8 cellular contexts compared by ENCODE assay signal in genomic region chr6:30556964-30557682, GRCh38. TPM values are rescaled to one million over a fixed set of nuclear protein-coding genes. Genes with fewer than 3 reads are reported as not detected.
DNase-seq lines count a peak whose midpoint lies in the region; ATAC-seq and TF ChIP-seq lines count a peak whose summit lies in the region.

TSS of gene PRR3 (plus strand) at chr6:30557295. CDS start at chr6:30557345, 50 bp downstream.

- peaks cover 39% of the 10 kb centered on the region for H3K4me1 Mint-ChIP-seq in HFFc6 (ENCODE audit: low read depth)

- H3K9ac ChIP-seq in parathyroid adenoma, result peak within 1 kb of the TSS; percentile 91

- H3K27me3 ChIP-seq in parathyroid adenoma (ENCODE audit: control insufficient read depth, insufficient read depth, low read length), result no peaks in the 10 kb centered on the region
- no peaks in the 10 kb centered on the region for H3K27me3 ChIP-seq in upper lobe of left lung

- peak within 1 kb of the TSS; percentile 98 for H2AFZ ChIP-seq in parathyroid adenoma

- H3K36me3 ChIP-seq in parathyroid adenoma (ENCODE audit: control insufficient read depth, insufficient read depth, low read length) (no peaks in the 10 kb centered on the region), upper lobe of left lung (peaks cover 0 to 31% (median 29%) of the 10 kb centered on the region in 4 donors)

- peak within 1 kb of the TSS; percentile 100 for H3K27ac Mint-ChIP-seq in HFFc6
- H3K27ac Mint-ChIP-seq in activated naive CD4-positive, alpha-beta T cell treated with anti-CD3 and anti-CD28 coated beads, Interleukin-2, amount 50 U/mL, for 72 hours, result peak within 1 kb of the TSS; percentile 99

- no peak for TF ChIP-seq CTCF in GM10266 (IDR thresholded peaks at IDR 0.05; ENCODE audit: control insufficient read depth, insufficient read depth, low read depth, missing control alignments)
- no peak for TF ChIP-seq CTCF in HFFc6 (IDR thresholded peaks at IDR 0.05)
- TF ChIP-seq CTCF in NB4 (IDR thresholded peaks at IDR 0.05; ENCODE audit: low read depth, low read length), result no peak
- TF ChIP-seq CTCF in parathyroid adenoma (IDR thresholded peaks at IDR 0.05), result no peak
- no peak for TF ChIP-seq CTCF in upper lobe of left lung (IDR thresholded peaks at IDR 0.05)

- intact Hi-C loops in Right ventricle myocardium inferior (cut with DNase I), result loop anchor here (2.0 to 5.0 kb wide), 3 partner anchors 14 to 165 kb away; partner anchors contain the start of genes ABCF1, MRPS18B, PPP1R10 and TUBB

- ATAC-seq in SK-N-SH treated with all-trans-retinoic acid at 6 μM for 48 hours (peak; percentile 68), Right ventricle myocardium inferior (peak; percentile 86), upper lobe of left lung (ENCODE audit: low FRiP score in 2 of 2) (peak; percentile 90 to 94)
- peak; percentile 79 to 81 for ATAC-seq in activated naive CD4-positive, alpha-beta T cell treated with anti-CD3 and anti-CD28 coated beads, Interleukin-2, amount 50 U/mL, for 72 hours

- TF ChIP-seq EP300 in upper lobe of left lung (IDR thresholded peaks at IDR 0.05), result peak in 1 of 4 donors; percentile 32

- H3K4me1 ChIP-seq in parathyroid adenoma (peaks cover 8% of the 10 kb centered on the region), upper lobe of left lung (peaks cover 17 to 25% (median 22%) of the 10 kb centered on the region in 4 donors)

- H3K4me3 ChIP-seq in NB4 (ENCODE audit: low read depth, low read length), result peak within 1 kb of the TSS; percentile 97
- peak within 1 kb of the TSS; percentile 100 for H3K4me3 ChIP-seq in parathyroid adenoma (ENCODE audit: low read depth, low read length)
- H3K4me3 ChIP-seq in upper lobe of left lung, result peak within 1 kb of the TSS; percentile 88 to 94 (median 92)

- TF ChIP-seq POLR2A in NB4 (IDR thresholded peaks at IDR 0.05; ENCODE audit: extremely low read depth, insufficient read length) (peak; percentile 78), upper lobe of left lung (IDR thresholded peaks at IDR 0.05) (peak in 3 of 4 donors; percentile 21 to 76 (median 51))

- H3K27me3 Mint-ChIP-seq in HFFc6 (ENCODE audit: insufficient read depth), result peaks cover 5% of the 10 kb centered on the region

- 0% methylated on average over 26 to 40 of the region's 40 CpGs for WGBS in upper lobe of left lung, 2 donors

- H3K9me3 ChIP-seq in parathyroid adenoma (ENCODE audit: control insufficient read depth, low read length), result no peaks in the 10 kb centered on the region
- H3K9me3 ChIP-seq in upper lobe of left lung, result no peaks in the 10 kb centered on the region

- peak within 1 kb of the TSS; percentile 93 for H3K4me3 Mint-ChIP-seq in HFFc6

- peak; percentile 72 for DNase-seq in GM10266 (ENCODE audit: extremely low spot score)
- peak; percentile 89 for DNase-seq in HFFc6
- peak; percentile 95 for DNase-seq in NB4 (ENCODE audit: low read depth)
- peak; percentile 83 to 92 for DNase-seq in activated naive CD4-positive, alpha-beta T cell treated with anti-CD3 and anti-CD28 coated beads, Interleukin-2, amount 50 U/mL, for 72 hours (ENCODE audit: low spot score in 2 of 2)
- DNase-seq in Right ventricle myocardium inferior (ENCODE audit: missing footprints), result peak; percentile 94
- peak; percentile 85 to 87 for DNase-seq in upper lobe of left lung

- H3K79me2 ChIP-seq in parathyroid adenoma, result no peaks in the 10 kb centered on the region

- H3K4me2 ChIP-seq in parathyroid adenoma (ENCODE audit: low read length), result peak within 1 kb of the TSS; percentile 100

- no peaks in the 10 kb centered on the region for H3K9me3 Mint-ChIP-seq in HFFc6
- no peaks in the 10 kb centered on the region for H3K9me3 Mint-ChIP-seq in activated naive CD4-positive, alpha-beta T cell treated with anti-CD3 and anti-CD28 coated beads, Interleukin-2, amount 50 U/mL, for 72 hours

- H3K36me3 Mint-ChIP-seq in HFFc6 (ENCODE audit: low read depth), result peaks cover 19% of the 10 kb centered on the region
- H3K36me3 Mint-ChIP-seq in activated naive CD4-positive, alpha-beta T cell treated with anti-CD3 and anti-CD28 coated beads, Interleukin-2, amount 50 U/mL, for 72 hours, result peaks cover 41 to 56% of the 10 kb centered on the region in 2 donors

- H3K27ac ChIP-seq in parathyroid adenoma (peak within 1 kb of the TSS; percentile 99), upper lobe of left lung (peak within 1 kb of the TSS; percentile 96 to 99 (median 98))

TF ChIP-seq in SK-N-SH treated with all-trans-retinoic acid at 6 μM for 48 hours, 23 proteins besides CTCF, POLR2A, EP300 and RAD21:
- 0 out of 2 replicates have a peak, but pooled peaks have one; percentile 74 for TF ChIP-seq SNAI2 (CRISPR knock-in tag; IDR thresholded peaks at IDR 0.05)
- TF ChIP-seq CSDC2 (CRISPR knock-in tag; IDR thresholded peaks at IDR 0.05), result 0 out of 2 replicates have a peak, but pooled peaks have one; percentile 55
- TF ChIP-seq RARB (CRISPR knock-in tag; IDR thresholded peaks at IDR 0.05), result no peak
- no peak for TF ChIP-seq TOX (CRISPR knock-in tag; IDR thresholded peaks at IDR 0.05; ENCODE audit: borderline replicate concordance)
- peak; percentile 60; the same call in 1 of the 2 replicates for TF ChIP-seq ZFP3 (CRISPR knock-in tag; IDR thresholded peaks at IDR 0.05)
- no peak for TF ChIP-seq ZNF565 (CRISPR knock-in tag; conservative IDR thresholded peaks at IDR 0.05; ENCODE audit: low read depth)
- peak; percentile 47; the same call in 1 of the 2 replicates for TF ChIP-seq ZNF70 (CRISPR knock-in tag; IDR thresholded peaks at IDR 0.05)
- peak; percentile 63; the same call in 1 of the 2 replicates for TF ChIP-seq TSHZ2 (CRISPR knock-in tag; IDR thresholded peaks at IDR 0.05)
- no peak for TF ChIP-seq BACH2 (CRISPR knock-in tag; IDR thresholded peaks at IDR 0.05; ENCODE audit: borderline replicate concordance)
- TF ChIP-seq GLIS3 (CRISPR knock-in tag; IDR thresholded peaks at IDR 0.05), result no peak
- 0 out of 2 replicates have a peak, but pooled peaks have one; percentile 31 for TF ChIP-seq ZFP30 (CRISPR knock-in tag; IDR thresholded peaks at IDR 0.05)
- peak; percentile 25; the same call in 1 of the 2 replicates for TF ChIP-seq ISL1 (CRISPR knock-in tag; IDR thresholded peaks at IDR 0.05)
- TF ChIP-seq TCF4 (CRISPR knock-in tag; IDR thresholded peaks at IDR 0.05; ENCODE audit: borderline replicate concordance), result no peak

RNA-seq across cellular contexts. Expression of gene PRR3, which starts in this region (rescaled TPM):
- 10 to 100 TPM in 5 of 6 experiments, 1 to 10 TPM in 1; 9.8 to 14.0 (median 12.3) TPM for total RNA-seq in HFFc6 (2021; fragmentation: NEBNext Ultra II Directional; extraction: Animal tissue kit (Norgen Biotek cat#: 25700))
- 10 to 100 TPM; 19.8 to 27.4 TPM for total RNA-seq in activated naive CD4-positive, alpha-beta T cell treated with anti-CD3 and anti-CD28 coated beads, Interleukin-2, amount 50 U/mL, for 72 hours
- total RNA-seq in Right ventricle myocardium inferior, result 2.8 TPM
- total RNA-seq in upper lobe of left lung, result 10 to 100 TPM in 1 of 6 donors, 1 to 10 TPM in 5; 6.0 to 13.6 (median 7.0) TPM

Comparison
In these comparisons a context has a peak if more than half of its experiments do, and no peak if none do; other contexts are left out.
1. Peak in every context shown above with its lines: DNase-seq, ATAC-seq, H3K4me3 ChIP-seq and H3K27ac ChIP-seq.